ENCODE assay signal across 8 cellular contexts in the genomic region with DNA sequence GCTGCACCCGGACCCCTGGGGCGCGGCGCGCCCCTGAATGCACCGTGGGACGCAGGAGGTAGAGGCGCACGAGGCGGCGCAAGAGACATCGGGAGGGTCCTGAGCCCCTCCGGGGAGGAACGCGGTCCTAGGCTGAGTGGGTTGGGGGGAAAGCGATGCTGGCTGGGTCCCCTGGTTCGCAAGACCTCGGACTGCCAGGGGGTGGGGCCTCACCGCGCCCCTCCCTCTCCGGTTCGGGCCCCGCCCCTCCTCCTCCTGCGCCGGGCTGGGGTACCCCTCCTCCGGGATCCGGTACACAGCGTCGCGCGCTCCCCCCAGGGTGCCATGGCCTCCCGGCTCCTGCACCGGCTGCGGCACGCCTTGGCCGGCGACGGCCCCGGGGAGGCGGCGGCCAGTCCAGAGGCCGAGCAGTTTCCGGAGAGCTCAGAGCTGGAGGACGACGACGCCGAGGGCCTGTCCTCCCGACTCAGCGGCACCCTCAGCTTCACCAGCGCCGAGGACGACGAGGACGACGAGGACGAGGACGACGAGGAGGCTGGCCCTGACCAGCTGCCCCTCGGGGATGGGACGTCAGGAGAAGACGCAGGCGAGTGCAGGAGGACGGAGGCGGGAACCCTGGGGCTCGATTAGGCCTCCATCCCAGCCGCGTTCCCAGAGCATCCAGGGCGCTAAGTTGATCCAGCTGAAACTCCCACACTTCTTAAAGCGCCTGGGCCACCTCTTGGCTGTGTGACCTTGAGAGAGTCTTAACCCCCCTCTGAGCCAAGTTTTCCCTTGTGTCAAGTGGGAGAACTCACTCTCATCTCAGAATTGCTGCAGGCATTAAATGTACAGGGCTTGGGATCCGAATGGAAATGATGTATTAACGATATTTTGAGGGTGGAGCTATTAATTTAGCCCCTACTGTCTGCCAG. TPM values are rescaled to one million over a fixed set of nuclear protein-coding genes. Genes with fewer than 3 reads are reported as not detected.
A peak's percentile ranks its signal among the peaks of the same experiment; 100 is the strongest.
DNase-seq lines count a peak whose midpoint lies in the region; ATAC-seq and TF ChIP-seq lines count a peak whose summit lies in the region.

No MANE protein-coding gene starts in this region.

- peaks cover 15% of the 10 kb centered on the region for H3K79me2 ChIP-seq in mammary epithelial cell (ENCODE audit: insufficient read depth, low read length)

- no peak for ATAC-seq in HG02885 (IDR thresholded peaks at IDR 0.05; ENCODE audit: poor library complexity, unreplicated experiment)

- peak overlapping the region; percentile 60 to 94 (median 68) for H3K4me3 ChIP-seq in mammary epithelial cell (replicated peaks in 1 of 3; ENCODE audit: insufficient read depth in 1 of 3, low read depth in 2 of 3, low read length in 3 of 3)
- peak overlapping the region; percentile 67 for H3K4me3 ChIP-seq in iPS-20b (ENCODE audit: low read length)
- H3K4me3 ChIP-seq in sigmoid colon, result peak overlapping the region; percentile 65 to 78 (median 73)

- H3K36me3 ChIP-seq in mammary epithelial cell (ENCODE audit: insufficient read depth, low read length), result peaks cover 1% of the 10 kb centered on the region
- H3K36me3 ChIP-seq in iPS-20b (ENCODE audit: insufficient read depth, low read depth, low read length), result peaks cover 10% of the 10 kb centered on the region
- H3K36me3 ChIP-seq in sigmoid colon, result peaks cover 0 to 20% (median 0%) of the 10 kb centered on the region in 4 donors

- in situ Hi-C loops in mammary epithelial cell (cut with MboI; ENCODE audit: low sequenced_read_pairs in 2 of 2), result no loop called here

- intact Hi-C loops in mammary epithelial cell (cut with micrococcal nuclease), result loop anchor here (2.0 kb wide), 1 partner anchor 101 kb away; a partner anchor contains a TSS
- intact Hi-C loops in sigmoid colon (cut with DNase I), result loop anchor here (5.0 kb wide), 2 partner anchors 58 to 138 kb away; a partner anchor contains a TSS

- peak; percentile 48 for DNase-seq in DMS114 treated with DMSO at 0.1 percent for 48 hours (lab: John Stamatoyannopoulos, UW; ENCODE audit: unreplicated experiment)
- peak; percentile 65 for DNase-seq in HT1080 (ENCODE audit: low read depth)
- peak; percentile 29 for DNase-seq in T-helper 9 cell
- peak; percentile 54 for DNase-seq in mammary epithelial cell
- DNase-seq in sigmoid colon, result peak; percentile 92
- no peak for DNase-seq in OCI-M2 (lab: John Stamatoyannopoulos, UW; ENCODE audit: unreplicated experiment)

- H3K9ac ChIP-seq in mammary epithelial cell (ENCODE audit: insufficient read depth, low read length) (peak overlapping the region; percentile 57), iPS-20b (ENCODE audit: low read depth, low read length) (peak overlapping the region; percentile 71; the same call in 1 of the 2 replicates)

- H2AFZ ChIP-seq in mammary epithelial cell (ENCODE audit: low read depth, low read length), result peak overlapping the region; percentile 95

- no peak for TF ChIP-seq CTCF in mammary epithelial cell (conservative IDR thresholded peaks at IDR 0.05 in 1 of 2, IDR thresholded peaks at IDR 0.05 in 1 of 2; ENCODE audit: extremely low read depth in 1 of 2, insufficient read depth in 1 of 2, low read depth in 1 of 2, low read length in 2 of 2)
- TF ChIP-seq CTCF in sigmoid colon (IDR thresholded peaks at IDR 0.05), result no peak

- peaks cover 26% of the 10 kb centered on the region for H3K4me1 ChIP-seq in mammary epithelial cell (ENCODE audit: insufficient read depth, low read length)
- peaks cover 3% of the 10 kb centered on the region for H3K4me1 ChIP-seq in iPS-20b (ENCODE audit: insufficient read depth, low read length)
- peaks cover 0 to 46% (median 39%) of the 10 kb centered on the region in 4 donors for H3K4me1 ChIP-seq in sigmoid colon

- H3K27ac ChIP-seq in mammary epithelial cell (ENCODE audit: insufficient read depth, low read depth, low read length), result peak overlapping the region; percentile 70
- H3K27ac ChIP-seq in iPS-20b (ENCODE audit: low read length), result peak overlapping the region; percentile 32
- peak overlapping the region; percentile 91 to 97 (median 94) for H3K27ac ChIP-seq in sigmoid colon

- dilution Hi-C loops in mammary epithelial cell (cut with HindIII; ENCODE audit: low sequenced_read_pairs), result no loop called here

- no peaks in the 10 kb centered on the region for H4K20me1 ChIP-seq in mammary epithelial cell (ENCODE audit: insufficient read depth, low read length)

- TF ChIP-seq EP300 in sigmoid colon (IDR thresholded peaks at IDR 0.05), result no peak

- BruUV-seq in mammary epithelial cell (replicated peaks; lab: Mats Ljungman, UMichigan), result no TSS peak

- WGBS in mammary epithelial cell (ENCODE audit: low coverage, missing lambda C conversion rate), result 2% methylated on average over 38 of the region's 71 CpGs
- 3 to 7% methylated on average over 71 of the region's 71 CpGs for WGBS in sigmoid colon, 2 donors

- H3K4me2 ChIP-seq in mammary epithelial cell (ENCODE audit: insufficient read depth, low read depth, low read length), result peak overlapping the region; percentile 93

- H3K27me3 ChIP-seq in mammary epithelial cell (ENCODE audit: insufficient read depth, low read length) (no peaks in the 10 kb centered on the region), iPS-20b (ENCODE audit: insufficient read depth, low read length) (no peaks in the 10 kb centered on the region), sigmoid colon (no peaks in the 10 kb centered on the region)

- H3K9me3 ChIP-seq in mammary epithelial cell (replicated peaks; ENCODE audit: insufficient read depth, low read length) (no peaks in the 10 kb centered on the region), iPS-20b (ENCODE audit: insufficient read depth, low read depth, low read length) (no peaks in the 10 kb centered on the region), sigmoid colon (no peaks in the 10 kb centered on the region)

- CTCF ChIA-PET in mammary epithelial cell (lab: Charles Lee; ENCODE audit: low non-redundant PET), result no interaction called here

- TF ChIP-seq POLR2A in sigmoid colon (IDR thresholded peaks at IDR 0.05), result peak; percentile 4 to 17

RNA-seq across cellular contexts. Expression of a gene that starts 0.5 kb away (rescaled TPM):
- 38.5 and 39.6 TPM in 2 replicates for total RNA-seq in HT1080 (2014; rRNA removed; shearing (Covaris generic))
- 25.6 and 25.9 TPM in 2 replicates for polyA plus RNA-seq in HT1080 (2015; cell fraction: cytosol; rRNA removed)
- polyA plus RNA-seq in HT1080 (2015; cell fraction: nucleus; rRNA removed), result 23.3 and 24.1 TPM in 2 replicates
- total RNA-seq in mammary epithelial cell (10 to 100 TPM; 14.1 to 34.5 TPM), sigmoid colon (10 to 100 TPM; 46.7 to 82.5 (median 52.2) TPM)
- polyA plus RNA-seq in mammary epithelial cell (9.5 TPM), sigmoid colon (10 to 100 TPM; 10.4 to 16.8 (median 15.2) TPM)
- polyA minus RNA-seq in mammary epithelial cell, result 3.6 TPM

RNA-seq across cellular contexts. Expression of a gene that starts 7.0 kb away (rescaled TPM):
- not detected in 2 replicates for total RNA-seq in HT1080 (2014; rRNA removed; shearing (Covaris generic))
- not detected in 2 replicates for polyA plus RNA-seq in HT1080 (2015; cell fraction: cytosol; rRNA removed)
- not detected in 2 replicates for polyA plus RNA-seq in HT1080 (2015; cell fraction: nucleus; rRNA removed)
- total RNA-seq in mammary epithelial cell (not detected), sigmoid colon (1 to 10 TPM in 1 of 4 donors, under 1 TPM in 1, not detected in 2; 0.95 to 1.6 TPM)
- polyA plus RNA-seq in mammary epithelial cell (0.18 TPM), sigmoid colon (10 to 100 TPM in 2 of 3 donors, 1 to 10 TPM in 1; 2.9 to 15.6 (median 10.2) TPM)
- polyA minus RNA-seq in mammary epithelial cell, result not detected

RNA-seq across cellular contexts. Expression of a gene that starts 21.7 kb away (rescaled TPM):
- 287 and 392 TPM in 2 replicates for total RNA-seq in HT1080 (2014; rRNA removed; shearing (Covaris generic))
- polyA plus RNA-seq in HT1080 (2015; cell fraction: cytosol; rRNA removed), result 247 and 291 TPM in 2 replicates
- polyA plus RNA-seq in HT1080 (2015; cell fraction: nucleus; rRNA removed), result 161 and 166 TPM in 2 replicates
- 10 to 100 TPM in 1 of 2 donors, 1 to 10 TPM in 1; 1.0 to 80.5 TPM for total RNA-seq in mammary epithelial cell
- 148 TPM for polyA plus RNA-seq in mammary epithelial cell
- 56.8 TPM for polyA minus RNA-seq in mammary epithelial cell
- total RNA-seq in sigmoid colon, result 1 to 10 TPM in 1 of 4 donors, not detected in 3; 3.3 TPM
- polyA plus RNA-seq in sigmoid colon, result 10 to 100 TPM; 12.6 to 90.3 (median 29.6) TPM

RNA-seq across cellular contexts. Expression of a gene that starts 23.1 kb away (rescaled TPM):
- 38.3 and 43.1 TPM in 2 replicates for total RNA-seq in HT1080 (2014; rRNA removed; shearing (Covaris generic))
- 35.3 and 46.3 TPM in 2 replicates for polyA plus RNA-seq in HT1080 (2015; cell fraction: cytosol; rRNA removed)
- polyA plus RNA-seq in HT1080 (2015; cell fraction: nucleus; rRNA removed), result 38.5 and 40.5 TPM in 2 replicates
- total RNA-seq in mammary epithelial cell (10 to 100 TPM; 22.3 to 34.0 TPM), sigmoid colon (10 to 100 TPM; 28.5 to 42.5 (median 35.0) TPM)
- polyA plus RNA-seq in mammary epithelial cell (38.5 TPM), sigmoid colon (100 to 1,000 TPM in 1 of 3 donors, 10 to 100 TPM in 2; 51.0 to 131 (median 80.5) TPM)
- 18.4 TPM for polyA minus RNA-seq in mammary epithelial cell

RNA-seq across cellular contexts. Expression of a gene that starts 23.3 kb away (rescaled TPM):
- 6.0 and 6.1 TPM in 2 replicates for total RNA-seq in HT1080 (2014; rRNA removed; shearing (Covaris generic))
- polyA plus RNA-seq in HT1080 (2015; cell fraction: cytosol; rRNA removed), result 2.9 and 3.1 TPM in 2 replicates
- polyA plus RNA-seq in HT1080 (2015; cell fraction: nucleus; rRNA removed), result 4.9 and 6.1 TPM in 2 replicates
- total RNA-seq in mammary epithelial cell (1 to 10 TPM; 1.9 to 5.8 TPM), sigmoid colon (1 to 10 TPM; 1.7 to 3.5 (median 2.9) TPM)
- polyA plus RNA-seq in mammary epithelial cell (3.1 TPM), sigmoid colon (1 to 10 TPM; 2.4 to 3.5 (median 2.5) TPM)
- 2.3 TPM for polyA minus RNA-seq in mammary epithelial cell

Comparison
In these comparisons a context has a peak if more than half of its experiments do, and no peak if none do; other contexts are left out.
1. H3K27ac ChIP-seq: peak in every context shown above with its lines; median percentile 94 in sigmoid colon; 70 in mammary epithelial cell; 32 in iPS-20b.